11 cellular contexts compared by ENCODE assay signal in the genomic region with DNA sequence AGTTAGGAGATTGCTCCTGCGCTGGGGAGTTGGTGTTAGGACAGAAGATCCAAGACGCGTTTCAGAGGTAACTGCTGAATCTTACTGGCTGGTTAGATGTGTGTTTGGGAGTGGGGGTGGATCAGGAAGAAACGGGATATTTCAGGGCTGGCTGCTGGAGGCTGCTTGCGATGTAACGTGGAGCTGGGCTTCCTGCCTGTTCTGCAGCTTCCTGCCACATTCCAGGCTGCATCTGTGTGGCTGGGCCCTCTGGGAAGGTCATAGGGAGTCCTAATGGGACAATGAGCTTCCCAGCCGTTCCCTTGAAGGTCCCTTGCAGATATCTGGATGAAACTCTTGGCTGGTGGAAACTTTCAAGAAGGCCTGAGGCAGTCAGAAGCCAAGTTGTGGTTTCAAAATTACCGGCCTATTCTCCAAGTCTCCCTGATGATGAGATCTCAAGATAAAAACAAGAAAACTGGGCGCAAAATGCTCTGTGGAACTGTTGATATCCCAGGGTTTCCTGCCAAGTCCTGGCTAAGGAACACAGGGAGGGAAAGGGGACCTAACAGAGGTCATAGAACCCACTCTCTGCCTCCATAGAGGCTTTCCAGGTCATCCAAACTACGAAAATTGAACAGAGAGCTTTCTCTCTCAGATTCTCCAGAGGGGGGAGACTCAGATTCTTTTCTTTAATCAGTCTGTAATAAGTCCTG.
DNase-seq lines count a peak whose midpoint lies in the region; ATAC-seq and TF ChIP-seq lines count a peak whose summit lies in the region.
"Had no signal": no experiment of that assay in that cellular context is flagged by ENCODE, and none has a peak within 500 bp of the region (broad histone marks: within the 10 kb centered on the region; RNA-seq: fewer than 3 reads in every experiment).

No MANE protein-coding gene starts in this region.

- H3K4me3 Mint-ChIP-seq in H9 = peak overlapping the region in 1 of 2 experiments; percentile 18; a peak in 1 of 5 replicates
- no peak overlapping the region for H3K4me3 Mint-ChIP-seq in immature natural killer cell
- H3K4me3 Mint-ChIP-seq: activated naive CD8-positive, alpha-beta T cell treated with anti-CD3 and anti-CD28 coated beads for 36 hours had no signal

- H3K27ac Mint-ChIP-seq in H9 (no peak overlapping the region), immature natural killer cell (no peak overlapping the region)
- H3K27ac Mint-ChIP-seq: activated naive CD8-positive, alpha-beta T cell treated with anti-CD3 and anti-CD28 coated beads for 36 hours had no signal

- H3K14ac ChIP-seq in H9 (ENCODE audit: insufficient read depth, low read length) = no peak overlapping the region

- no peak overlapping the region for H2BK120ac ChIP-seq in H9 (ENCODE audit: low read depth, low read length, poor library complexity, severe bottlenecking)

- no peak overlapping the region for H2BK12ac ChIP-seq in H9 (ENCODE audit: insufficient read length, low read depth, low read length)

- no peaks in the 10 kb centered on the region for H3K36me3 Mint-ChIP-seq in H9 (ENCODE audit: insufficient read depth in 1 of 3, low read depth in 3 of 3)
- no peaks in the 10 kb centered on the region for H3K36me3 Mint-ChIP-seq in immature natural killer cell
- H3K36me3 Mint-ChIP-seq: activated naive CD8-positive, alpha-beta T cell treated with anti-CD3 and anti-CD28 coated beads for 36 hours had no signal

- H3K4me1 ChIP-seq in H9 (ENCODE audit: insufficient read depth, low read length) (peaks cover 20% of the 10 kb centered on the region), liver (ENCODE audit: control insufficient read depth in 4 of 4, insufficient read depth in 4 of 4, low read length in 3 of 4) (peaks cover under 1 to 4% (median 3%) of the 10 kb centered on the region in 4 donors)

- H3K4me1 Mint-ChIP-seq in H9 (peaks cover 53 to 60% of the 10 kb centered on the region in 2 experiments), immature natural killer cell (no peaks in the 10 kb centered on the region)
- H3K4me1 Mint-ChIP-seq: activated naive CD8-positive, alpha-beta T cell treated with anti-CD3 and anti-CD28 coated beads for 36 hours had no signal

- no peak overlapping the region for H3K4me2 ChIP-seq in H9 (ENCODE audit: insufficient read depth, insufficient read length, low read length)

- ATAC-seq in GM21423 (IDR thresholded peaks at IDR 0.05; ENCODE audit: unreplicated experiment) = no peak

- H2AK5ac ChIP-seq in H9 (ENCODE audit: insufficient read length, low read length) = no peak overlapping the region

- H3K9ac ChIP-seq in H9 (ENCODE audit: extremely low read depth, insufficient read length, low read length) (no peak overlapping the region), liver (ENCODE audit: low read depth in 1 of 2, low read length in 2 of 2) (no peak overlapping the region)

- no peak overlapping the region for H3T11ph ChIP-seq in H9 (ENCODE audit: low read length)

- H3K27me3 Mint-ChIP-seq in H9 (ENCODE audit: low read depth) = peaks cover 35% of the 10 kb centered on the region
- peaks cover 5 to 8% (median 5%) of the 10 kb centered on the region in 3 donors for H3K27me3 Mint-ChIP-seq in immature natural killer cell (ENCODE audit: low read depth in 3 of 3)

- no peaks in the 10 kb centered on the region for H3K79me1 ChIP-seq in H9 (ENCODE audit: insufficient read depth, low read depth, low read length, poor library complexity, severe bottlenecking)

- H2BK15ac ChIP-seq in H9 (ENCODE audit: low read depth, low read length) = no peak overlapping the region

- no peaks in the 10 kb centered on the region for H3K36me3 ChIP-seq in liver (ENCODE audit: control insufficient read depth in 4 of 4, insufficient read depth in 3 of 4, low read depth in 1 of 4, low read length in 3 of 4)

- H3K4me3 ChIP-seq in liver (ENCODE audit: low read depth in 1 of 3, low read length in 3 of 3) = no peak overlapping the region

- no peaks in the 10 kb centered on the region for H3K23me2 ChIP-seq in H9 (ENCODE audit: insufficient read length, low read depth, low read length, poor library complexity, severe bottlenecking)

- TF ChIP-seq RAD21 in liver (IDR thresholded peaks at IDR 0.05) = no peak

- peak overlapping the region; percentile 45 for H3K18ac ChIP-seq in H9 (ENCODE audit: insufficient read length, low read depth, low read length)

- H4K20me1 ChIP-seq in H9 (ENCODE audit: control insufficient read depth, insufficient read depth, insufficient read length) = no peaks in the 10 kb centered on the region

- H3K9me3 ChIP-seq in H9 (ENCODE audit: control insufficient read depth, low read depth, low read length) = no peaks in the 10 kb centered on the region
- no peaks in the 10 kb centered on the region for H3K9me3 ChIP-seq in liver (ENCODE audit: control insufficient read depth in 4 of 4, low read length in 3 of 4)

- no peak overlapping the region for H2BK20ac ChIP-seq in H9 (ENCODE audit: low read depth, low read length, poor library complexity, severe bottlenecking)

- no peak overlapping the region for H2BK5ac ChIP-seq in H9 (ENCODE audit: insufficient read length, low read length)

- H3K27me3 ChIP-seq in H9 (ENCODE audit: insufficient read depth, low read length) = no peaks in the 10 kb centered on the region
- no peaks in the 10 kb centered on the region for H3K27me3 ChIP-seq in liver (ENCODE audit: control insufficient read depth in 4 of 4, insufficient read depth in 4 of 4, low read length in 3 of 4)

- DNase-seq in H9 = peak; percentile 50
- DNase-seq in dermis microvascular lymphatic vessel endothelial cell (ENCODE audit: low read depth in 2 of 2) = peak; percentile 35 to 75
- peak; percentile 15 for DNase-seq in superior temporal gyrus (ENCODE audit: extremely low spot score)
- DNase-seq in immature natural killer cell = no peak
- DNase-seq in GM10248 (ENCODE audit: extremely low spot score) = no peak
- DNase-seq in NCI-H146 treated with DMSO at 0.1 percent for 48 hours (lab: John Stamatoyannopoulos, UW; ENCODE audit: unreplicated experiment) = no peak
- DNase-seq: activated naive CD8-positive, alpha-beta T cell treated with anti-CD3 and anti-CD28 coated beads for 36 hours; NCI-H1694 treated with DMSO at 0.1 percent for 48 hours; T1000 had no signal

- H4K5ac ChIP-seq in H9 (ENCODE audit: insufficient read length, low read depth, low read length) = no peak overlapping the region

- no peak overlapping the region for H3K23ac ChIP-seq in H9 (ENCODE audit: insufficient read length, low read depth, low read length)

- H3K79me2 ChIP-seq in H9 (ENCODE audit: insufficient read depth, low read length) = no peaks in the 10 kb centered on the region

- CTCF ChIA-PET in GM10248 (lab: Yijun Ruan, JAX) = no interaction called here

- H4K91ac ChIP-seq in H9 (ENCODE audit: insufficient read length, low read depth, low read length) = no peak overlapping the region

- no peak overlapping the region for H3K4ac ChIP-seq in H9 (ENCODE audit: low read depth, low read length)

- TF ChIP-seq CTCF in H9 (conservative IDR thresholded peaks at IDR 0.05) (no peak), liver (IDR thresholded peaks at IDR 0.05; ENCODE audit: low read depth, low read length, missing input control) (no peak), GM10248 (IDR thresholded peaks at IDR 0.05; ENCODE audit: control extremely low read depth, extremely low read depth, low read depth, missing control alignments) (no peak)

- no peak overlapping the region for H4K8ac ChIP-seq in H9 (replicated peaks; ENCODE audit: insufficient read length, low read depth, low read length)

- H3K9me3 Mint-ChIP-seq in H9 = no peaks in the 10 kb centered on the region
- H3K9me3 Mint-ChIP-seq in immature natural killer cell = no peaks in the 10 kb centered on the region
- H3K9me3 Mint-ChIP-seq: activated naive CD8-positive, alpha-beta T cell treated with anti-CD3 and anti-CD28 coated beads for 36 hours had no signal

- POLR2A ChIA-PET in GM10248 (lab: Yijun Ruan, JAX) = no interaction called here

- H2AFZ ChIP-seq in H9 (ENCODE audit: low read length) = no peak overlapping the region

- H3K56ac ChIP-seq in H9 (ENCODE audit: insufficient read length, low read depth, low read length) = no peak overlapping the region

- H3K27ac ChIP-seq in H9 (ENCODE audit: insufficient read length, low read depth, low read length) (no peak overlapping the region), liver (ENCODE audit: low read depth in 1 of 2, low read length in 2 of 2) (peak overlapping the region; percentile 8 to 47)

- WGBS in H9 (ENCODE audit: extremely low coverage, insufficient read length, low lambda C conversion rate) = no CpG with 5 or more reads among the region's 10 CpGs
- 79% methylated on average over 10 of the region's 10 CpGs for WGBS in liver

TF ChIP-seq in liver, 16 proteins besides CTCF, POLR2A, EP300 and RAD21:
- TF ChIP-seq, protein P1, sequence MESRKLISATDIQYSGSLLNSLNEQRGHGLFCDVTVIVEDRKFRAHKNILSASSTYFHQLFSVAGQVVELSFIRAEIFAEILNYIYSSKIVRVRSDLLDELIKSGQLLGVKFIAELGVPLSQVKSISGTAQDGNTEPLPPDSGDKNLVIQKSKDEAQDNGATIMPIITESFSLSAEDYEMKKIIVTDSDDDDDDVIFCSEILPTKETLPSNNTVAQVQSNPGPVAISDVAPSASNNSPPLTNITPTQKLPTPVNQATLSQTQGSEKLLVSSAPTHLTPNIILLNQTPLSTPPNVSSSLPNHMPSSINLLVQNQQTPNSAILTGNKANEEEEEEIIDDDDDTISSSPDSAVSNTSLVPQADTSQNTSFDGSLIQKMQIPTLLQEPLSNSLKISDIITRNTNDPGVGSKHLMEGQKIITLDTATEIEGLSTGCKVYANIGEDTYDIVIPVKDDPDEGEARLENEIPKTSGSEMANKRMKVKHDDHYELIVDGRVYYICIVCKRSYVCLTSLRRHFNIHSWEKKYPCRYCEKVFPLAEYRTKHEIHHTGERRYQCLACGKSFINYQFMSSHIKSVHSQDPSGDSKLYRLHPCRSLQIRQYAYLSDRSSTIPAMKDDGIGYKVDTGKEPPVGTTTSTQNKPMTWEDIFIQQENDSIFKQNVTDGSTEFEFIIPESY (IDR thresholded peaks at IDR 0.05) = no peak
- TF ChIP-seq SP1 (IDR thresholded peaks at IDR 0.05) (peak; percentile 48), RXRA (IDR thresholded peaks at IDR 0.05) (peak in 1 of 2 donors; percentile 4)
TF ChIP-seq in liver: peak in this region for 2.

Comparison
In these comparisons a context has a peak if more than half of its experiments do, and no peak if none do; other contexts are left out.
1. DNase-seq: peak in H9 (single experiment), dermis microvascular lymphatic vessel endothelial cell (2 of 2) and superior temporal gyrus (single experiment); none in immature natural killer cell (0 of 3), GM10248 (single experiment) and NCI-H146 treated with DMSO at 0.1 percent for 48 hours (single experiment).